In the genomic region with DNA sequence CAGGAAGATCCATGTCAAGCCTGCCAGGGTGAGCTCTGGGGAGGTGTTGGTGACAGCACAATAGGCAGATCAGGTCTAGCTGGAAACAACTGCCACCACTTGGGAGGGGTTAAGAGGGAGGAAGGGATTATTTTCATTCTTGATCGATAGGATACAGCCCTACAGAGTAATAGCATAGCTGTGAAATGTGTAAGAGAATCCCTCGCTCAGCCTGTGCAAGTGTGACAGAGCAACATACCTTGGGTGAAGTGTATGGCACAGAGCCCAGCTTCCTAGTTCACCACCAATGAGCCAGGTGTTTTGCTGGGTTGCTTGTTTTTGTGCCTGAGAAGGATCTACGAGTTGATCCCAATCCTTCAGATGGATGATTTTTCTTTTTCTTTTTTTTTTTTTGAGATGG, we compare ENCODE assay signal across 23 cellular contexts. TPM values are rescaled to one million over a fixed set of nuclear protein-coding genes. Genes with fewer than 3 reads are reported as not detected.
DNase-seq lines count a peak whose midpoint lies in the region; ATAC-seq and TF ChIP-seq lines count a peak whose summit lies in the region.
"Had no signal": no experiment of that assay in that cellular context is flagged by ENCODE, and none has a peak within 500 bp of the region (broad histone marks: within the 10 kb centered on the region; RNA-seq: fewer than 3 reads in every experiment).

No MANE protein-coding gene starts in this region.

- no peaks in the 10 kb centered on the region for H3K36me3 ChIP-seq in DND-41 (ENCODE audit: insufficient read depth, low read length)
- H3K36me3 ChIP-seq in Panc1 (ENCODE audit: control insufficient read depth, insufficient read depth, low read length), result no peaks in the 10 kb centered on the region
- no peaks in the 10 kb centered on the region for H3K36me3 ChIP-seq in naive thymus-derived CD4-positive, alpha-beta T cell (ENCODE audit: control insufficient read depth in 2 of 3, insufficient read depth in 3 of 3, low read length in 3 of 3)
- H3K36me3 ChIP-seq: colonic mucosa, heart right ventricle, stomach, upper lobe of left lung had no signal

- no peaks in the 10 kb centered on the region for H3K4me1 ChIP-seq in DND-41 (ENCODE audit: insufficient read depth, low read length)
- no peaks in the 10 kb centered on the region for H3K4me1 ChIP-seq in Panc1 (ENCODE audit: control insufficient read depth, insufficient read depth, low read length)
- no peaks in the 10 kb centered on the region for H3K4me1 ChIP-seq in foreskin keratinocyte
- H3K4me1 ChIP-seq in naive thymus-derived CD4-positive, alpha-beta T cell (ENCODE audit: control insufficient read depth in 2 of 2, insufficient read depth in 2 of 2, low read length in 2 of 2), result no peaks in the 10 kb centered on the region
- H3K4me1 ChIP-seq: colonic mucosa, heart right ventricle, stomach, upper lobe of left lung had no signal

- peaks cover 0 to 4% (median 2%) of the 10 kb centered on the region in 5 donors for H3K36me3 Mint-ChIP-seq in naive thymus-derived CD4-positive, alpha-beta T cell
- H3K36me3 Mint-ChIP-seq in naive thymus-derived CD8-positive, alpha-beta T cell, result peaks cover 0 to 4% (median 2%) of the 10 kb centered on the region in 3 donors
- H3K36me3 Mint-ChIP-seq: brain, immature natural killer cell had no signal

- H3K9ac ChIP-seq in DND-41 (ENCODE audit: low read depth, low read length), result no peak overlapping the region

- intact Hi-C loops in Panc1 (cut with micrococcal nuclease; ENCODE audit: unreplicated experiment) (no loop called here), posterior vena cava (cut with DNase I) (no loop called here), head of caudate nucleus (cut with DNase I) (loop anchor here (10.0 kb wide), 1 partner anchor 105 kb away; a partner anchor contains a TSS)
- intact Hi-C loops in naive thymus-derived CD4-positive, alpha-beta T cell (cut with micrococcal nuclease), result no loop called here

- no peak for TF ChIP-seq CTCF in DND-41 (IDR thresholded peaks at IDR 0.05; ENCODE audit: borderline replicate concordance, extremely low read depth, low read length, poor library complexity, severe bottlenecking)
- TF ChIP-seq CTCF in Panc1 (IDR thresholded peaks at IDR 0.05), result no peak
- no peak for TF ChIP-seq CTCF in foreskin keratinocyte (conservative IDR thresholded peaks at IDR 0.05)

- peaks cover 0 to 13% (median 8%) of the 10 kb centered on the region in 11 donors for H3K9me3 Mint-ChIP-seq in naive thymus-derived CD4-positive, alpha-beta T cell
- peaks cover 2 to 13% (median 6%) of the 10 kb centered on the region in 9 donors for H3K9me3 Mint-ChIP-seq in naive thymus-derived CD8-positive, alpha-beta T cell

- H3K4me3 ChIP-seq in DND-41 (ENCODE audit: low read depth in 1 of 2, low read length in 2 of 2) (no peak overlapping the region), Panc1 (ENCODE audit: low read depth in 2 of 2, low read length in 2 of 2) (no peak overlapping the region)
- no peak overlapping the region for H3K4me3 ChIP-seq in naive thymus-derived CD4-positive, alpha-beta T cell (ENCODE audit: low read length)
- H3K4me3 ChIP-seq: colonic mucosa, heart right ventricle, stomach, upper lobe of left lung had no signal

- no peak overlapping the region for H3K4me3 Mint-ChIP-seq in naive thymus-derived CD4-positive, alpha-beta T cell
- no peak overlapping the region for H3K4me3 Mint-ChIP-seq in naive thymus-derived CD8-positive, alpha-beta T cell
- H3K4me3 Mint-ChIP-seq: activated CD4-positive, alpha-beta T cell treated with anti-CD3 and anti-CD28 coated beads, Interleukin-2, amount 10 ng/mL, durations not matched to agents 7 days and 5 days; activated naive CD8-positive, alpha-beta T cell treated with anti-CD3 and anti-CD28 coated beads, Interleukin-2, amount 10 ng/mL, durations not matched to agents 7 days and 5 days; brain; immature natural killer cell had no signal

- H3K27ac Mint-ChIP-seq in naive thymus-derived CD4-positive, alpha-beta T cell, result no peak overlapping the region
- no peak overlapping the region for H3K27ac Mint-ChIP-seq in naive thymus-derived CD8-positive, alpha-beta T cell
- H3K27ac Mint-ChIP-seq: activated CD4-positive, alpha-beta T cell treated with anti-CD3 and anti-CD28 coated beads, Interleukin-2, amount 10 ng/mL, durations not matched to agents 7 days and 5 days; activated naive CD8-positive, alpha-beta T cell treated with anti-CD3 and anti-CD28 coated beads, Interleukin-2, amount 10 ng/mL, durations not matched to agents 7 days and 5 days; brain; immature natural killer cell had no signal

- DNase-seq in DND-41 (no peak), NCI-H2107 (lab: John Stamatoyannopoulos, UW) (peak; percentile 94), Panc1 (ENCODE audit: low read depth, low spot score) (no peak), foreskin keratinocyte (peak in 1 of 2 donors; percentile 67), posterior vena cava (ENCODE audit: low spot score) (no peak), head of caudate nucleus (no peak)
- DNase-seq in naive thymus-derived CD4-positive, alpha-beta T cell, result no peak
- no peak for DNase-seq in naive thymus-derived CD8-positive, alpha-beta T cell
- DNase-seq: activated CD4-positive, alpha-beta T cell treated with anti-CD3 and anti-CD28 coated beads, Interleukin-2, amount 10 ng/mL, durations not matched to agents 7 days and 5 days; activated CD8-positive, alpha-beta memory T cell treated with anti-CD3 and anti-CD28 coated beads, Interleukin-2, amount 50 U/mL, for 48 hours; activated naive CD8-positive, alpha-beta T cell treated with anti-CD3 and anti-CD28 coated beads, Interleukin-2, amount 10 ng/mL, durations not matched to agents 7 days and 5 days; colonic mucosa; DMS153; heart right ventricle; immature natural killer cell; Kasumi-1; NCI-H1092; NCI-H226; SIG-M5; stimulated activated CD4-positive, alpha-beta T cell treated with anti-CD3 and anti-CD28 coated beads, Interleukin-4, amount 100 ng/mL, for 24 hours; stomach had no signal

- no peaks in the 10 kb centered on the region for H3K79me2 ChIP-seq in DND-41 (ENCODE audit: insufficient read depth, low read length)

- no peaks in the 10 kb centered on the region for H3K4me1 Mint-ChIP-seq in naive thymus-derived CD4-positive, alpha-beta T cell
- no peaks in the 10 kb centered on the region for H3K4me1 Mint-ChIP-seq in naive thymus-derived CD8-positive, alpha-beta T cell
- H3K4me1 Mint-ChIP-seq: activated CD4-positive, alpha-beta T cell treated with anti-CD3 and anti-CD28 coated beads, Interleukin-2, amount 10 ng/mL, durations not matched to agents 7 days and 5 days; brain; immature natural killer cell had no signal

- H4K20me1 ChIP-seq in DND-41 (ENCODE audit: insufficient read depth, low read length), result no peaks in the 10 kb centered on the region

- no TSS peak for BruUV-seq in Panc1 (replicated peaks; lab: Mats Ljungman, UMichigan)

- POLR2A ChIA-PET in Panc1 (lab: Charles Lee), result no interaction called here
- POLR2A ChIA-PET in naive thymus-derived CD4-positive, alpha-beta T cell (lab: Charles Lee), result no interaction called here
- POLR2A ChIA-PET in naive thymus-derived CD8-positive, alpha-beta T cell (lab: Charles Lee), result no interaction called here

- H2AFZ ChIP-seq in DND-41 (ENCODE audit: low read depth, low read length), result no peak overlapping the region

- CTCF ChIA-PET in Panc1 (lab: Charles Lee), result no interaction called here
- CTCF ChIA-PET in naive thymus-derived CD4-positive, alpha-beta T cell (lab: Charles Lee), result interaction anchor here (0.6 kb wide), 1 partner anchor 21 kb away, joined by 4 read pairs; no protein-coding TSS in a partner anchor

- 0 out of 3 replicates have a peak, but pooled peaks have one; percentile 22 for ATAC-seq in DND-41 (ENCODE audit: insufficient read depth, low read depth)
- peak; percentile 49 for ATAC-seq in Panc1
- ATAC-seq in foreskin keratinocyte, result peak; percentile 72
- no peak for ATAC-seq in naive thymus-derived CD4-positive, alpha-beta T cell
- no peak for ATAC-seq in naive thymus-derived CD8-positive, alpha-beta T cell
- ATAC-seq: heart right ventricle had no signal

- in situ Hi-C loops in Panc1 (cut with HindIII; ENCODE audit: low pct_unique_long_range_greater_than_20kb, low sequenced_read_pairs), result no loop called here

- H3K9me3 ChIP-seq in DND-41 (ENCODE audit: insufficient read depth, low read length, severe bottlenecking) (no peaks in the 10 kb centered on the region), Panc1 (ENCODE audit: control insufficient read depth, insufficient read depth, low read depth, low read length) (no peaks in the 10 kb centered on the region)
- no peaks in the 10 kb centered on the region for H3K9me3 ChIP-seq in naive thymus-derived CD4-positive, alpha-beta T cell (ENCODE audit: control insufficient read depth in 2 of 3, low read length in 3 of 3)
- H3K9me3 ChIP-seq: colonic mucosa, stomach, upper lobe of left lung had no signal

- H3K27ac ChIP-seq in DND-41 (ENCODE audit: low read length) (no peak overlapping the region), Panc1 (ENCODE audit: low read length) (no peak overlapping the region), foreskin keratinocyte (no peak overlapping the region)
- H3K27ac ChIP-seq in naive thymus-derived CD4-positive, alpha-beta T cell (ENCODE audit: low read depth, low read length), result no peak overlapping the region
- H3K27ac ChIP-seq: colonic mucosa, heart right ventricle, stomach, upper lobe of left lung had no signal

- H3K4me2 ChIP-seq in DND-41 (ENCODE audit: insufficient read depth, low read length), result no peak overlapping the region

- peaks cover 0 to 4% (median 0%) of the 10 kb centered on the region in 5 donors for H3K27me3 Mint-ChIP-seq in naive thymus-derived CD4-positive, alpha-beta T cell
- no peaks in the 10 kb centered on the region for H3K27me3 Mint-ChIP-seq in naive thymus-derived CD8-positive, alpha-beta T cell
- H3K27me3 Mint-ChIP-seq: activated naive CD8-positive, alpha-beta T cell treated with anti-CD3 and anti-CD28 coated beads, Interleukin-2, amount 10 ng/mL, durations not matched to agents 7 days and 5 days had no signal

- H3K27me3 ChIP-seq in DND-41 (ENCODE audit: insufficient read depth, low read length, poor library complexity) (no peaks in the 10 kb centered on the region), Panc1 (ENCODE audit: control insufficient read depth, insufficient read depth, low read length) (no peaks in the 10 kb centered on the region), foreskin keratinocyte (no peaks in the 10 kb centered on the region)
- no peaks in the 10 kb centered on the region for H3K27me3 ChIP-seq in naive thymus-derived CD4-positive, alpha-beta T cell (ENCODE audit: control insufficient read depth in 2 of 2, insufficient read depth in 2 of 2, low read length in 2 of 2)
- H3K27me3 ChIP-seq: colonic mucosa, heart right ventricle, stomach, upper lobe of left lung had no signal

RNA-seq across cellular contexts. Expression of a gene that starts 9.2 kb away (rescaled TPM):
- 68.1 TPM for total RNA-seq in Panc1 (2021; ENCODE audit: unreplicated experiment)
- 26.2 TPM for polyA plus RNA-seq in Panc1 (2012; ENCODE audit: insufficient read length)
- total RNA-seq in foreskin keratinocyte, result 28.7 and 30.9 TPM in 2 replicates
- 7.6 and 9.0 TPM in 2 replicates for polyA plus RNA-seq in foreskin keratinocyte
- total RNA-seq in posterior vena cava, result 10 to 100 TPM; 46.3 to 52.3 TPM
- total RNA-seq in naive thymus-derived CD4-positive, alpha-beta T cell, result 10 to 100 TPM; 23.7 to 53.0 (median 34.0) TPM
- polyA plus RNA-seq in naive thymus-derived CD4-positive, alpha-beta T cell, result 10 to 100 TPM; 22.2 to 23.9 TPM
- 10 to 100 TPM; 34.5 to 36.6 TPM for total RNA-seq in naive thymus-derived CD8-positive, alpha-beta T cell
- 10 to 100 TPM; 21.3 to 24.8 (median 24.1) TPM for polyA plus RNA-seq in naive thymus-derived CD8-positive, alpha-beta T cell

Comparison
In these comparisons a context has a peak if more than half of its experiments do, and no peak if none do; other contexts are left out.
1. ATAC-seq: peak in DND-41 (single experiment), Panc1 (single experiment) and foreskin keratinocyte (single experiment); none in naive thymus-derived CD4-positive, alpha-beta T cell (single experiment) and naive thymus-derived CD8-positive, alpha-beta T cell (0 of 2).